In genomic region chr16:1492082-1492922, GRCh38 we compare ENCODE assay signal across 8 cellular contexts. TPM values are rescaled to one million over a fixed set of nuclear protein-coding genes. Genes with fewer than 3 reads are reported as not detected.
DNase-seq lines count a peak whose midpoint lies in the region; ATAC-seq and TF ChIP-seq lines count a peak whose summit lies in the region.

No MANE protein-coding gene starts in this region.

- DNase-seq in H7 (no peak), WTC11 (ENCODE audit: low spot score) (no peak), glutamatergic neuron (no peak), gastrocnemius medialis (no peak), DMS153 treated with DMSO at 0.1 percent for 48 hours (lab: John Stamatoyannopoulos, UW; ENCODE audit: unreplicated experiment) (no peak), NCI-H1092 (lab: John Stamatoyannopoulos, UW) (no peak), islet precursor cell (no peak)

- H3K4me3 ChIP-seq in H7 (ENCODE audit: insufficient read depth, low read depth, low read length) (peak overlapping the region; percentile 82), gastrocnemius medialis (peak overlapping the region; percentile 78 to 95 (median 83))

- ATAC-seq in WTC11 (no peak), gastrocnemius medialis (no peak), GM19463 (IDR thresholded peaks at IDR 0.05; ENCODE audit: unreplicated experiment) (no peak)

- H3K4me1 ChIP-seq in gastrocnemius medialis = peaks cover 15 to 20% of the 10 kb centered on the region in 2 donors

- H3K36me3 ChIP-seq in H7 (replicated peaks; ENCODE audit: control insufficient read depth, insufficient read depth, low read length) = peaks cover 11% of the 10 kb centered on the region
- peaks cover 0 to 26% of the 10 kb centered on the region in 2 donors for H3K36me3 ChIP-seq in gastrocnemius medialis

- no peak for TF ChIP-seq POLR2A in gastrocnemius medialis (IDR thresholded peaks at IDR 0.05)

- H3K27me3 Mint-ChIP-seq in WTC11 (ENCODE audit: low read depth) (no peaks in the 10 kb centered on the region), glutamatergic neuron (ENCODE audit: unreplicated experiment) (peaks cover 8% of the 10 kb centered on the region)

- peaks cover 10% of the 10 kb centered on the region; the same call in 1 of the 2 replicates for H3K4me1 Mint-ChIP-seq in WTC11
- peaks cover 7% of the 10 kb centered on the region for H3K4me1 Mint-ChIP-seq in glutamatergic neuron (ENCODE audit: low read depth, unreplicated experiment)

- in situ Hi-C loops in gastrocnemius medialis (cut with MboI; ENCODE audit: low sequenced_read_pairs in 4 of 4) = no loop called here

- H3K36me3 Mint-ChIP-seq in WTC11 (no peaks in the 10 kb centered on the region; the same call in 1 of the 2 replicates), glutamatergic neuron (ENCODE audit: unreplicated experiment) (no peaks in the 10 kb centered on the region)

- no peaks in the 10 kb centered on the region for H3K9me3 ChIP-seq in gastrocnemius medialis

- H3K27ac Mint-ChIP-seq in WTC11 (peak overlapping the region; percentile 98), glutamatergic neuron (ENCODE audit: unreplicated experiment) (peak overlapping the region; percentile 94)

- POLR2A ChIA-PET in WTC11 (lab: Charles Lee) = interaction anchor here (0.7 to 1.5 kb wide), 2 partner anchors 114 to 185 kb away, joined by 3 to 5 read pairs; no protein-coding TSS in a partner anchor

- H3K27me3 ChIP-seq in H7 (ENCODE audit: control insufficient read depth, insufficient read depth, low read length) = no peaks in the 10 kb centered on the region
- no peaks in the 10 kb centered on the region for H3K27me3 ChIP-seq in gastrocnemius medialis

- H3K27ac ChIP-seq in gastrocnemius medialis = peak overlapping the region; percentile 84 to 98 (median 92)

- no peak for TF ChIP-seq CTCF in WTC11 (IDR thresholded peaks at IDR 0.05)
- TF ChIP-seq CTCF in glutamatergic neuron (IDR thresholded peaks at IDR 0.05; ENCODE audit: partially characterized antibody, unreplicated experiment) = no peak
- no peak for TF ChIP-seq CTCF in gastrocnemius medialis (IDR thresholded peaks at IDR 0.05 in 4 of 5, conservative IDR thresholded peaks at IDR 0.05 in 1 of 5)

- H3K9me3 Mint-ChIP-seq in WTC11 (no peaks in the 10 kb centered on the region), glutamatergic neuron (ENCODE audit: unreplicated experiment) (peaks cover 9% of the 10 kb centered on the region)

- intact Hi-C loops in gastrocnemius medialis (cut with DNase I; ENCODE audit: low total_unique reads) = loop anchor here (2.0 to 10.0 kb wide), 6 partner anchors 55 to 212 kb away; partner anchors contain the start of genes CRAMP1, IFT140, MAPK8IP3 and UQCC4

- CTCF ChIA-PET in WTC11 (lab: Charles Lee) = interaction anchor here (0.7 to 1.5 kb wide), 5 partner anchors 21 to 332 kb away, joined by 3 to 5 read pairs (median 3); partner anchors contain the start of gene MAPK8IP3

- H3K4me3 Mint-ChIP-seq in WTC11 = peak overlapping the region; percentile 92
- peak overlapping the region; percentile 97 for H3K4me3 Mint-ChIP-seq in glutamatergic neuron (ENCODE audit: unreplicated experiment)

TF ChIP-seq in WTC11, 78 proteins besides CTCF, POLR2A, EP300 and RAD21:
- TF ChIP-seq E2F4 (CRISPR knock-in tag; IDR thresholded peaks at IDR 0.05; ENCODE audit: borderline replicate concordance, low read depth) (no peak), FOXP4 (CRISPR knock-in tag; IDR thresholded peaks at IDR 0.05) (no peak)

RNA-seq across cellular contexts. Expression of gene TELO2, which starts 0.9 kb away (rescaled TPM):
- 50.2 and 60.3 TPM in 2 replicates for total RNA-seq in H7 (2014; rRNA removed; shearing (Covaris generic))
- total RNA-seq in WTC11 (2021) (67.8 to 86.7 TPM (median 71.6 TPM) in 3 replicates), glutamatergic neuron (ENCODE audit: unreplicated experiment) (101 TPM), gastrocnemius medialis (10 to 100 TPM in 2 of 4 donors, 1 to 10 TPM in 2; 2.9 to 11.2 (median 9.8) TPM)

RNA-seq across cellular contexts. Expression of gene PTX4, which starts 3.6 kb away (rescaled TPM):
- not detected in 2 replicates for total RNA-seq in H7 (2014; rRNA removed; shearing (Covaris generic))
- total RNA-seq in WTC11 (2021) = 0.16 to 0.26 TPM (median 0.18 TPM) in 3 replicates
- total RNA-seq in glutamatergic neuron (ENCODE audit: unreplicated experiment) = 2.2 TPM
- total RNA-seq in gastrocnemius medialis = under 1 TPM in 1 of 4 donors, not detected in 3; 0.41 TPM

RNA-seq across cellular contexts. Expression of gene CLCN7, which starts 17.5 kb away (rescaled TPM):
- 39.1 and 42.6 TPM in 2 replicates for total RNA-seq in H7 (2014; rRNA removed; shearing (Covaris generic))
- total RNA-seq in WTC11 (2021) (80.6 to 94.1 TPM (median 90.0 TPM) in 3 replicates), glutamatergic neuron (ENCODE audit: unreplicated experiment) (118 TPM), gastrocnemius medialis (10 to 100 TPM; 24.8 to 45.8 (median 38.4) TPM)

RNA-seq across cellular contexts. Expression of gene TMEM204, which starts 41.2 kb away (rescaled TPM):
- total RNA-seq in H7 (2014; rRNA removed; shearing (Covaris generic)) = 0.42 TPM in 1 of 2 replicates, not detected in the other
- total RNA-seq in WTC11 (2021) = 0.18 to 0.35 TPM (median 0.30 TPM) in 3 replicates
- total RNA-seq in glutamatergic neuron (ENCODE audit: unreplicated experiment) = 0.22 TPM
- 10 to 100 TPM; 14.7 to 27.7 (median 22.1) TPM for total RNA-seq in gastrocnemius medialis

RNA-seq across cellular contexts. Expression of gene CCDC154, which starts 47.9 kb away (rescaled TPM):
- total RNA-seq in H7 (2014; rRNA removed; shearing (Covaris generic)) = 0.11 TPM in 1 of 2 replicates, not detected in the other
- total RNA-seq in WTC11 (2021) (0.46 to 1.2 TPM (median 1.1 TPM) in 3 replicates), glutamatergic neuron (ENCODE audit: unreplicated experiment) (4.2 TPM), gastrocnemius medialis (under 1 TPM in 1 of 4 donors, not detected in 3; 0.40 TPM)
